Comparison of ENCODE assay signal across 21 cellular contexts in genomic region chr6:1057490-1058135, GRCh38.
"Had no signal": no experiment of that assay in that cellular context is flagged by ENCODE, and none has a peak within 500 bp of the region (broad histone marks: within the 10 kb centered on the region; RNA-seq: fewer than 3 reads in every experiment).

No MANE protein-coding gene starts in this region.

- H3K4me1 ChIP-seq: gastrocnemius medialis, parathyroid adenoma, testis, transverse colon had no signal

- H3K4me3 ChIP-seq: esophagus squamous epithelium, gastrocnemius medialis, testis, transverse colon had no signal

- H3K36me3 ChIP-seq: esophagus squamous epithelium, gastrocnemius medialis, transverse colon had no signal

- H3K9me3 ChIP-seq: esophagus squamous epithelium, gastrocnemius medialis, testis, transverse colon had no signal

- H3K79me2 ChIP-seq: parathyroid adenoma had no signal

- H3K27me3 ChIP-seq: esophagus squamous epithelium, gastrocnemius medialis, testis, transverse colon had no signal

- ATAC-seq: gastrocnemius medialis, left cardiac atrium, left ventricle myocardium superior, right cardiac atrium had no signal

- H3K27ac ChIP-seq: epithelial cell of prostate, esophagus squamous epithelium, gastrocnemius medialis, parathyroid adenoma, testis, transverse colon had no signal

- DNase-seq: activated CD4-positive, alpha-beta T cell treated with anti-CD3 and anti-CD28 coated beads for 4 hours; activated CD4-positive, alpha-beta T cell treated with anti-CD3 and anti-CD28 coated beads, Interleukin-2, amount 50 U/mL, for 48 hours; activated CD8-positive, alpha-beta memory T cell treated with anti-CD3 and anti-CD28 coated beads for 24 hours; activated effector memory CD4-positive, alpha-beta T cell treated with Interleukin-2 at 50 U/mL for 16 hours; activated naive CD4-positive, alpha-beta T cell treated with Interleukin-2 at 50 U/mL for 16 hours; anterior cingulate cortex; dermis blood vessel endothelial cell; effector CD4-positive, alpha-beta T cell; esophagus squamous epithelium; gastrocnemius medialis; glutamatergic neuron; left cardiac atrium; left ventricle myocardium superior; nucleus accumbens; right cardiac atrium; stimulated activated CD4-positive, alpha-beta T cell treated with anti-CD3 and anti-CD28 coated beads, Interleukin-2, amount 100 ng/mL, for 48 hours; stimulated activated naive CD4-positive, alpha-beta T cell treated with Interleukin-2 at 50 U/mL for 16 hours; testis; transverse colon had no signal

- H3K9ac ChIP-seq: parathyroid adenoma had no signal
